Comparison of ENCODE assay signal across 15 cellular contexts in the genomic region with DNA sequence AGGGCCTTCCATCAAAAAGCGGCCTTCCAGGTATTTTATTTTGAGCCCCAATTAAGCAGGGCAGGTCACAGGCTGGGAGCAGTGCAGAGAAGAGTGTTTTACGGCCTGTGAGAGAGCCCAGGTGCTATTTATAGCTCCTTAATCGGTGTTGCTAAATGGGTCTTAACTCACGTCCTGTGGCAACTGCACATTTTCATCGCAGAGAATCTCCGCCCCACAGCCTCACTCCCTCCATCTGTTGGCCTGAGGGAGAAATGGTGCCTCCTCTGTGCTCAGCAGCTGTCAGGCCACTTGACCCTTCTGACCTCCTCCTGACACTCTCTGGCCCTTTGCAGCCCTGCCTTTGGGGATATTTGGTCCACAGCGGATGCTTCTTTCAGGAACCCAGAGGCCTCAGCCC. TPM values are rescaled to one million over a fixed set of nuclear protein-coding genes. Genes with fewer than 3 reads are reported as not detected.
DNase-seq lines count a peak whose midpoint lies in the region; ATAC-seq and TF ChIP-seq lines count a peak whose summit lies in the region.
"Had no signal": no experiment of that assay in that cellular context is flagged by ENCODE, and none has a peak within 500 bp of the region (broad histone marks: within the 10 kb centered on the region; RNA-seq: fewer than 3 reads in every experiment).

No MANE protein-coding gene starts in this region.

- H4K8ac ChIP-seq in neuronal stem cell (ENCODE audit: low read depth, low read length) = no peak overlapping the region

- no peak overlapping the region for H3K14ac ChIP-seq in neuronal stem cell (ENCODE audit: low read length)

- no peak overlapping the region for H2BK120ac ChIP-seq in neuronal stem cell (ENCODE audit: low read depth, low read length)

- no peak overlapping the region for H3K4me2 ChIP-seq in neuronal stem cell (ENCODE audit: insufficient read depth, low read length, poor library complexity, severe bottlenecking)

- no peak overlapping the region for H2AK5ac ChIP-seq in neuronal stem cell (ENCODE audit: low read depth, low read length)

- H3K27ac ChIP-seq in neuronal stem cell (replicated peaks; ENCODE audit: low read length) = no peak overlapping the region

- CTCF ChIA-PET in HEK293T (lab: Yijun Ruan, JAX) = interaction anchor here (0.9 kb wide), 1 partner anchor 109 kb away, joined by 3 read pairs; no protein-coding TSS in a partner anchor

- no peak overlapping the region for H3K4me3 ChIP-seq in neuronal stem cell (ENCODE audit: low read length in 2 of 2)
- H3K4me3 ChIP-seq: adrenal gland, GM12878 had no signal

- peaks cover 0 to 94% of the 10 kb centered on the region in 2 donors for H3K36me3 ChIP-seq in neuronal stem cell (replicated peaks in 1 of 2; ENCODE audit: control insufficient read depth in 2 of 2, insufficient read depth in 2 of 2, low read length in 2 of 2)
- H3K36me3 ChIP-seq: adrenal gland had no signal

- H4K91ac ChIP-seq in neuronal stem cell (ENCODE audit: low read depth, low read length, poor library complexity) = no peak overlapping the region

- H3K9me3 ChIP-seq in neuronal stem cell (replicated peaks in 1 of 2; ENCODE audit: control insufficient read depth in 2 of 2, insufficient read depth in 1 of 2, low read depth in 1 of 2, low read length in 2 of 2) = peaks cover 7 to 46% of the 10 kb centered on the region in 2 donors
- H3K9me3 ChIP-seq: adrenal gland had no signal

- no peaks in the 10 kb centered on the region for H3K27me3 ChIP-seq in neuronal stem cell (ENCODE audit: control insufficient read depth in 3 of 3, insufficient read depth in 3 of 3, low read depth in 1 of 3, low read length in 3 of 3)
- H3K27me3 ChIP-seq: adrenal gland had no signal

- no CpG with 5 or more reads among the region's 7 CpGs for WGBS in neuronal stem cell (ENCODE audit: extremely low coverage in 2 of 2, insufficient read length in 2 of 2, insufficient replicate concordance in 1 of 2), 2 donors

- H3K4me1 ChIP-seq in neuronal stem cell (ENCODE audit: control insufficient read depth in 2 of 2, insufficient read depth in 1 of 2, low read depth in 1 of 2, low read length in 2 of 2) = peaks cover 0 to 4% of the 10 kb centered on the region in 2 donors
- H3K4me1 ChIP-seq: adrenal gland had no signal

- no peak overlapping the region for H3K4ac ChIP-seq in neuronal stem cell (ENCODE audit: low read length)

- no peaks in the 10 kb centered on the region for H3K79me1 ChIP-seq in neuronal stem cell (ENCODE audit: low read depth, low read length)

- no peak overlapping the region for H3K18ac ChIP-seq in neuronal stem cell (ENCODE audit: low read length)

- no peak overlapping the region for H2BK5ac ChIP-seq in neuronal stem cell (ENCODE audit: low read length)

- POLR2A ChIA-PET in HEK293T (lab: Yijun Ruan, JAX) = no interaction called here

- no peak overlapping the region for H3K23ac ChIP-seq in neuronal stem cell (ENCODE audit: low read depth, low read length, poor library complexity)

- peak; percentile 1 for DNase-seq in activated CD8-positive, alpha-beta memory T cell treated with anti-CD3 and anti-CD28 coated beads for 24 hours
- DNase-seq in activated CD8-positive, alpha-beta memory T cell treated with anti-CD3 and anti-CD28 coated beads, Interleukin-2, amount 50 U/mL, for 48 hours = no peak
- DNase-seq in amniotic epithelial cell (ENCODE audit: low read depth) = peak; percentile 8
- DNase-seq in islet precursor cell = peak; percentile 34
- no peak for DNase-seq in hepatic stellate cell (ENCODE audit: low spot score)
- no peak for DNase-seq in HEK293T (ENCODE audit: extremely low spot score)
- no peak for DNase-seq in neuronal stem cell (ENCODE audit: low spot score)
- DNase-seq: activated CD4-positive, alpha-beta T cell treated with anti-CD3 and anti-CD28 coated beads, Interleukin-2, amount 50 U/mL, for 4 hours; CD8-positive, alpha-beta memory T cell; NCI-H510A had no signal

- ATAC-seq in SK-N-SH treated with all-trans-retinoic acid at 6 μM for 48 hours = no peak
- ATAC-seq: GM12878, HCT116 had no signal

- H2BK15ac ChIP-seq in neuronal stem cell (ENCODE audit: low read length) = no peak overlapping the region

- no peak overlapping the region for H2BK12ac ChIP-seq in neuronal stem cell (ENCODE audit: low read length)

- no peak overlapping the region for H3K9ac ChIP-seq in neuronal stem cell (ENCODE audit: low read depth, low read length, poor library complexity)

- H2AFZ ChIP-seq in neuronal stem cell (ENCODE audit: low read length) = no peak overlapping the region

TF ChIP-seq in SK-N-SH treated with all-trans-retinoic acid at 6 μM for 48 hours, 23 proteins besides CTCF, POLR2A, EP300 and RAD21 (continues in another document):
- TF ChIP-seq, protein P1, sequence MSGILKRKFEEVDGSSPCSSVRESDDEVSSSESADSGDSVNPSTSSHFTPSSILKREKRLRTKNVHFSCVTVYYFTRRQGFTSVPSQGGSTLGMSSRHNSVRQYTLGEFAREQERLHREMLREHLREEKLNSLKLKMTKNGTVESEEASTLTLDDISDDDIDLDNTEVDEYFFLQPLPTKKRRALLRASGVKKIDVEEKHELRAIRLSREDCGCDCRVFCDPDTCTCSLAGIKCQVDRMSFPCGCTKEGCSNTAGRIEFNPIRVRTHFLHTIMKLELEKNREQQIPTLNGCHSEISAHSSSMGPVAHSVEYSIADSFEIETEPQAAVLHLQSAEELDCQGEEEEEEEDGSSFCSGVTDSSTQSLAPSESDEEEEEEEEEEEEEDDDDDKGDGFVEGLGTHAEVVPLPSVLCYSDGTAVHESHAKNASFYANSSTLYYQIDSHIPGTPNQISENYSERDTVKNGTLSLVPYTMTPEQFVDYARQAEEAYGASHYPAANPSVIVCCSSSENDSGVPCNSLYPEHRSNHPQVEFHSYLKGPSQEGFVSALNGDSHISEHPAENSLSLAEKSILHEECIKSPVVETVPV (CRISPR knock-in tag; IDR thresholded peaks at IDR 0.05) = no peak
- TF ChIP-seq, protein P2, sequence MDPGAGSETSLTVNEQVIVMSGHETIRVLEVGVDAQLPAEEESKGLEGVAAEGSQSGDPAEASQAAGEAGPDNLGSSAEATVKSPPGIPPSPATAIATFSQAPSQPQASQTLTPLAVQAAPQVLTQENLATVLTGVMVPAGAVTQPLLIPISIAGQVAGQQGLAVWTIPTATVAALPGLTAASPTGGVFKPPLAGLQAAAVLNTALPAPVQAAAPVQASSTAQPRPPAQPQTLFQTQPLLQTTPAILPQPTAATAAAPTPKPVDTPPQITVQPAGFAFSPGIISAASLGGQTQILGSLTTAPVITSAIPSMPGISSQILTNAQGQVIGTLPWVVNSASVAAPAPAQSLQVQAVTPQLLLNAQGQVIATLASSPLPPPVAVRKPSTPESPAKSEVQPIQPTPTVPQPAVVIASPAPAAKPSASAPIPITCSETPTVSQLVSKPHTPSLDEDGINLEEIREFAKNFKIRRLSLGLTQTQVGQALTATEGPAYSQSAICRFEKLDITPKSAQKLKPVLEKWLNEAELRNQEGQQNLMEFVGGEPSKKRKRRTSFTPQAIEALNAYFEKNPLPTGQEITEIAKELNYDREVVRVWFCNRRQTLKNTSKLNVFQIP (CRISPR knock-in tag; IDR thresholded peaks at IDR 0.05; ENCODE audit: borderline replicate concordance, low read depth) = no peak
- TF ChIP-seq TOX (CRISPR knock-in tag; IDR thresholded peaks at IDR 0.05; ENCODE audit: borderline replicate concordance) = no peak
- TF ChIP-seq ZNF565 (CRISPR knock-in tag; conservative IDR thresholded peaks at IDR 0.05; ENCODE audit: low read depth) = no peak
- no peak for TF ChIP-seq ZNF8 (CRISPR knock-in tag; IDR thresholded peaks at IDR 0.05)
- TF ChIP-seq ESRRG (CRISPR knock-in tag; IDR thresholded peaks at IDR 0.05) = no peak
- no peak for TF ChIP-seq RARB (CRISPR knock-in tag; IDR thresholded peaks at IDR 0.05)
- TF ChIP-seq BACH2 (CRISPR knock-in tag; IDR thresholded peaks at IDR 0.05; ENCODE audit: borderline replicate concordance) = no peak

TF ChIP-seq in HEK293T, 16 proteins besides CTCF, POLR2A, EP300 and RAD21:
- TF ChIP-seq, protein P3, sequence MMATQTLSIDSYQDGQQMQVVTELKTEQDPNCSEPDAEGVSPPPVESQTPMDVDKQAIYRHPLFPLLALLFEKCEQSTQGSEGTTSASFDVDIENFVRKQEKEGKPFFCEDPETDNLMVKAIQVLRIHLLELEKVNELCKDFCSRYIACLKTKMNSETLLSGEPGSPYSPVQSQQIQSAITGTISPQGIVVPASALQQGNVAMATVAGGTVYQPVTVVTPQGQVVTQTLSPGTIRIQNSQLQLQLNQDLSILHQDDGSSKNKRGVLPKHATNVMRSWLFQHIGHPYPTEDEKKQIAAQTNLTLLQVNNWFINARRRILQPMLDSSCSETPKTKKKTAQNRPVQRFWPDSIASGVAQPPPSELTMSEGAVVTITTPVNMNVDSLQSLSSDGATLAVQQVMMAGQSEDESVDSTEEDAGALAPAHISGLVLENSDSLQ (IDR thresholded peaks at IDR 0.05) = no peak
- TF ChIP-seq ELF4 (IDR thresholded peaks at IDR 0.05) (no peak), CTBP1 (IDR thresholded peaks at IDR 0.05; ENCODE audit: borderline replicate concordance) (no peak), BHLHE40 (IDR thresholded peaks at IDR 0.05; ENCODE audit: borderline replicate concordance) (no peak), SUZ12 (IDR thresholded peaks at IDR 0.05) (no peak), ARNT (IDR thresholded peaks at IDR 0.05) (no peak), TARDBP (IDR thresholded peaks at IDR 0.05) (no peak), L3MBTL2 (conservative IDR thresholded peaks at IDR 0.05) (no peak), SP1 (IDR thresholded peaks at IDR 0.05) (no peak), FOXK2 (IDR thresholded peaks at IDR 0.05) (no peak), FOXA1 (IDR thresholded peaks at IDR 0.05) (no peak), LEF1 (IDR thresholded peaks at IDR 0.05; ENCODE audit: borderline replicate concordance) (no peak), NFRKB (IDR thresholded peaks at IDR 0.05) (no peak)

RNA-seq across cellular contexts. Expression of a gene that starts 58.6 kb away (rescaled TPM):
- 19.8 TPM for polyA plus RNA-seq in neuronal stem cell (2013, experiment 1 of 2)
- polyA plus RNA-seq in neuronal stem cell (2013, experiment 2 of 2) = 19.2 TPM
- polyA plus RNA-seq: CD8-positive, alpha-beta memory T cell; GM12878; keratinocyte had no signal

Comparison
In these comparisons a context has a peak if more than half of its experiments do, and no peak if none do; other contexts are left out.
1. DNase-seq: peak in activated CD8-positive, alpha-beta memory T cell treated with anti-CD3 and anti-CD28 coated beads for 24 hours (single experiment), amniotic epithelial cell (single experiment) and islet precursor cell (single experiment); none in activated CD8-positive, alpha-beta memory T cell treated with anti-CD3 and anti-CD28 coated beads, Interleukin-2, amount 50 U/mL, for 48 hours (single experiment), hepatic stellate cell (single experiment), HEK293T (single experiment) and neuronal stem cell (single experiment).